Comparison of ENCODE assay signal across 8 cellular contexts in the genomic region with DNA sequence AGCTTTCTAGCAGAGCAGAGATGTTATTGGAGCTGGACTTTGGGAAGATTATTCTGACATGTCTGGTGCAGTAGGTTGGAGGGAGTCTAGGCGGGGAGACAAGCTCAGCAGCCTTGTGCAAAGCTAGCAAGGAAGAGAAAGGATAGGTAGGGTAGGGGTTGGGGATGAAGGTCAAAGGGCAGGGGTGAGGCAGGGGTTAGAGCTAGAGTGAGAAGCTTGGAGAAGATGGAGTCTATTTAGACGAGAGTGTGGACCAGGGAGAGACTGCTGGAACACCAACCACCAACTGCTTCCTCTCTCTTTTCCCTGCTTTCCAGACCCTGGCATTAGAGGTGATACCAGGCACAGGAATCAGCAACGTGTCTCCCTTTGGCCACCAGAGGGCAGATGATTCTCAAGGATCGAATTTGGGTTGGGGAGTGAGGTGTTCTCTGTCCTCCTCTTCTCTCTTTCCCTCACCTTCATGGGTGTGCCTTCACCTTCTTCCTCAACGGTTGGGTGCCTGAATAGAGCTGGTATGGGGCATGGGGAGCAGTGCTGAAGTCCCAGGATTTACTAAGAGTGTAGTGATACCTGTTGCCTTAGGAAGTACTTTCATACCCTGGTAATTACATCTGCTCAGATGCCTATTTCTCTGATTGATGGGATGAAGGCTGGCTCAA. TPM values are rescaled to one million over a fixed set of nuclear protein-coding genes. Genes with fewer than 3 reads are reported as not detected.
A peak's percentile ranks its signal among the peaks of the same experiment; 100 is the strongest.
DNase-seq lines count a peak whose midpoint lies in the region; ATAC-seq and TF ChIP-seq lines count a peak whose summit lies in the region.

No MANE protein-coding gene starts in this region.

- H3K4me3 ChIP-seq in adipocyte (ENCODE audit: low read length) (no peak overlapping the region), psoas muscle (no peak overlapping the region), vagina (no peak overlapping the region)

- H3K36me3 ChIP-seq in adipocyte (ENCODE audit: control insufficient read depth, insufficient read depth, low read length, severe bottlenecking), result no peaks in the 10 kb centered on the region
- peaks cover 0 to 7% of the 10 kb centered on the region in 2 donors for H3K36me3 ChIP-seq in psoas muscle (ENCODE audit: insufficient read depth in 1 of 2, low read depth in 1 of 2)
- H3K36me3 ChIP-seq in vagina, result no peaks in the 10 kb centered on the region

- H3K4me1 ChIP-seq in adipocyte (ENCODE audit: control insufficient read depth, insufficient read depth, low read length), result peaks cover 36% of the 10 kb centered on the region
- H3K4me1 ChIP-seq in psoas muscle, result peaks cover 30% of the 10 kb centered on the region
- H3K4me1 ChIP-seq in vagina, result peaks cover 40% of the 10 kb centered on the region

- peak; percentile 55 for DNase-seq in GDM1 (lab: John Stamatoyannopoulos, UW)
- peak; percentile 26 for DNase-seq in NCI-H1436 treated with DMSO at 0.1 percent for 48 hours (lab: John Stamatoyannopoulos, UW)
- DNase-seq in T follicular helper cell (ENCODE audit: low read depth), result peak; percentile 70
- peak; percentile 94 for DNase-seq in adipocyte (ENCODE audit: low read depth)
- DNase-seq in cardiac septum (ENCODE audit: low spot score), result peak; percentile 83
- DNase-seq in psoas muscle, result peak; percentile 64 to 80
- DNase-seq in vagina (ENCODE audit: extremely low spot score in 2 of 2), result no peak

- intact Hi-C loops in cardiac septum (cut with DNase I) (loop anchor here (1.0 to 5.0 kb wide), 2 partner anchors 108 to 315 kb away; no protein-coding TSS in a partner anchor), psoas muscle (cut with DNase I) (loop anchor here (1.0 to 10.0 kb wide), 5 partner anchors 35 to 318 kb away; a partner anchor contains a TSS), vagina (cut with DNase I) (loop anchor here (2.0 kb wide), 1 partner anchor 108 kb away; no protein-coding TSS in a partner anchor)

- TF ChIP-seq CTCF in psoas muscle (IDR thresholded peaks at IDR 0.05) (peak; percentile 87), vagina (IDR thresholded peaks at IDR 0.05) (peak; percentile 84 to 95 (median 89))

- H3K9ac ChIP-seq in adipocyte (ENCODE audit: low read length), result peak overlapping the region; percentile 65

- H3K9me3 ChIP-seq in adipocyte (ENCODE audit: control insufficient read depth, low read length) (no peaks in the 10 kb centered on the region), psoas muscle (no peaks in the 10 kb centered on the region), vagina (no peaks in the 10 kb centered on the region)

- no peak for TF ChIP-seq POLR2A in vagina (IDR thresholded peaks at IDR 0.05)

- H3K27ac ChIP-seq in psoas muscle (peak overlapping the region; percentile 92), vagina (peak overlapping the region; percentile 94)

- ATAC-seq in psoas muscle (peak; percentile 23 to 67 (median 45)), GM18858 (IDR thresholded peaks at IDR 0.05; ENCODE audit: unreplicated experiment) (no peak)

- H3K27me3 ChIP-seq in adipocyte (replicated peaks; ENCODE audit: control insufficient read depth, insufficient read depth, low read length) (no peaks in the 10 kb centered on the region), psoas muscle (ENCODE audit: insufficient read depth in 3 of 3, low read length in 2 of 3) (no peaks in the 10 kb centered on the region), vagina (no peaks in the 10 kb centered on the region)

- 15 to 16% (median 16%) methylated on average over 5 of the region's 5 CpGs for WGBS in psoas muscle, 3 donors

RNA-seq across cellular contexts. Expression of a gene that starts 1.8 kb away (rescaled TPM):
- 32.4 TPM for total RNA-seq in cardiac septum
- total RNA-seq in psoas muscle, result 10 to 100 TPM; 21.7 to 24.9 (median 22.9) TPM
- 10 to 100 TPM; 11.7 to 24.7 (median 12.7) TPM for polyA plus RNA-seq in psoas muscle
- total RNA-seq in vagina, result 35.6 TPM

RNA-seq across cellular contexts. Expression of a gene that starts 23.9 kb away (rescaled TPM):
- total RNA-seq in cardiac septum, result 14.0 TPM
- 1 to 10 TPM; 3.8 to 8.8 (median 6.9) TPM for total RNA-seq in psoas muscle
- polyA plus RNA-seq in psoas muscle, result 1 to 10 TPM; 2.7 to 4.7 (median 4.6) TPM
- total RNA-seq in vagina, result 6.6 TPM

Comparison
In these comparisons a context has a peak if more than half of its experiments do, and no peak if none do; other contexts are left out.
1. DNase-seq: peak in GDM1 (single experiment), NCI-H1436 treated with DMSO at 0.1 percent for 48 hours (single experiment), T follicular helper cell (single experiment), adipocyte (single experiment), cardiac septum (single experiment) and psoas muscle (2 of 2); none in vagina (0 of 2).